Comparison of ENCODE assay signal across 1 cellular context in the genomic region with DNA sequence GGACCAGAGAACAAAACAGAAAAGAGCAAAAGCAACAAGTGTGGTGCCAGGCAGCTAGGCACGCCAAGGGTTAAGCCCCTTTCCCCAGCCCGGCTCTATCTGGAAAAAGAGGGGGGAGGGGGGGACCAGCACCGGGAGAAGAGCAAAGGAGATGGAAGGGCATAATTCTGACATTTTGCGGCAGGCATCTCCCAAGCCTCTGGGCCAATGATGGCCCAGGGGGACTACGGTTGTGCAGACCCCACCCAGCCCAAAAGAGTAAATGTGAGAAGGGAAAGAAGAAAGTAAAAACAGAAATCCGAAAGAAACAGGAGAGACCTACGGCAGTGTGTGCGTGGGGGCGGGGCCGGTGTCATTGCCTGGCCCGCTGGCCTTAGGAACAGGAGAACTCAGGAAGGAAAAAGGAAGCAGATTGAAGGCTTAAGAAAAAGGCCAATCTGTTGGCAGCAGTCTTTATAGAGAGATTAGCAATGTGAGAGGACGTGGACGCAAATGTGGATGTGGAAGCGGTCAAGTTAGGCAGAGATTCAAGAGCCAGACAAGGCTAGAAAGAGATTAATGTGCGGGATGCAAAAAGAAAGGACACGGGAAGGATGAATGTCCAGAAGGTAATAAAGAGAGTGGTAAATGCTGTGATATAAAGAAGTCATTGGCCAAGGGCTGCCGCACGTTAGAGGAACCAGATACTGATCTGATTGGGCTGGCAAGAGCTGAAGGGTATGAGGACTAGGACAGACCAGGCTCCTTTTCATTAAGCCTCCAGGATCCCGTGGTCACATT.
TF ChIP-seq lines count a peak whose summit lies in the region.

No MANE protein-coding gene starts in this region.

TF ChIP-seq in HepG2, 621 proteins besides CTCF, POLR2A, EP300 and RAD21 (continued from another document and continues in another):
- no peak for TF ChIP-seq MYNN (CRISPR knock-in tag; IDR thresholded peaks at IDR 0.05; ENCODE audit: low read depth)
- TF ChIP-seq ZNF605 (CRISPR knock-in tag; IDR thresholded peaks at IDR 0.05), result no peak
- TF ChIP-seq ZSCAN31 (CRISPR knock-in tag; IDR thresholded peaks at IDR 0.05; ENCODE audit: low read depth), result no peak
- no peak for TF ChIP-seq PHB2 (IDR thresholded peaks at IDR 0.05; ENCODE audit: partially characterized antibody)
- no peak for TF ChIP-seq RFX1 (IDR thresholded peaks at IDR 0.05)
- no peak for TF ChIP-seq XRCC5 (optimal IDR thresholded peaks at IDR 0.05; ENCODE audit: low read length)
- TF ChIP-seq, protein P1, sequence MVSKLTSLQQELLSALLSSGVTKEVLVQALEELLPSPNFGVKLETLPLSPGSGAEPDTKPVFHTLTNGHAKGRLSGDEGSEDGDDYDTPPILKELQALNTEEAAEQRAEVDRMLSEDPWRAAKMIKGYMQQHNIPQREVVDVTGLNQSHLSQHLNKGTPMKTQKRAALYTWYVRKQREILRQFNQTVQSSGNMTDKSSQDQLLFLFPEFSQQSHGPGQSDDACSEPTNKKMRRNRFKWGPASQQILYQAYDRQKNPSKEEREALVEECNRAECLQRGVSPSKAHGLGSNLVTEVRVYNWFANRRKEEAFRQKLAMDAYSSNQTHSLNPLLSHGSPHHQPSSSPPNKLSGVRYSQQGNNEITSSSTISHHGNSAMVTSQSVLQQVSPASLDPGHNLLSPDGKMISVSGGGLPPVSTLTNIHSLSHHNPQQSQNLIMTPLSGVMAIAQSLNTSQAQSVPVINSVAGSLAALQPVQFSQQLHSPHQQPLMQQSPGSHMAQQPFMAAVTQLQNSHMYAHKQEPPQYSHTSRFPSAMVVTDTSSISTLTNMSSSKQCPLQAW (CRISPR knock-in tag; IDR thresholded peaks at IDR 0.05), result 0 out of 2 replicates have a peak, but pooled peaks have one; percentile 52
- peak; percentile 87 for TF ChIP-seq ZNF652 (CRISPR knock-in tag; IDR thresholded peaks at IDR 0.05; ENCODE audit: borderline replicate concordance, low read depth)
- no peak for TF ChIP-seq ZNF136 (CRISPR knock-in tag; IDR thresholded peaks at IDR 0.05; ENCODE audit: low read depth)
- TF ChIP-seq PAWR (CRISPR knock-in tag; IDR thresholded peaks at IDR 0.05; ENCODE audit: borderline replicate concordance), result no peak
- TF ChIP-seq SP5 (CRISPR knock-in tag; IDR thresholded peaks at IDR 0.05; ENCODE audit: borderline replicate concordance, low read depth), result no peak
- no peak for TF ChIP-seq SMAD9 (CRISPR knock-in tag; IDR thresholded peaks at IDR 0.05)
- TF ChIP-seq, protein P2, sequence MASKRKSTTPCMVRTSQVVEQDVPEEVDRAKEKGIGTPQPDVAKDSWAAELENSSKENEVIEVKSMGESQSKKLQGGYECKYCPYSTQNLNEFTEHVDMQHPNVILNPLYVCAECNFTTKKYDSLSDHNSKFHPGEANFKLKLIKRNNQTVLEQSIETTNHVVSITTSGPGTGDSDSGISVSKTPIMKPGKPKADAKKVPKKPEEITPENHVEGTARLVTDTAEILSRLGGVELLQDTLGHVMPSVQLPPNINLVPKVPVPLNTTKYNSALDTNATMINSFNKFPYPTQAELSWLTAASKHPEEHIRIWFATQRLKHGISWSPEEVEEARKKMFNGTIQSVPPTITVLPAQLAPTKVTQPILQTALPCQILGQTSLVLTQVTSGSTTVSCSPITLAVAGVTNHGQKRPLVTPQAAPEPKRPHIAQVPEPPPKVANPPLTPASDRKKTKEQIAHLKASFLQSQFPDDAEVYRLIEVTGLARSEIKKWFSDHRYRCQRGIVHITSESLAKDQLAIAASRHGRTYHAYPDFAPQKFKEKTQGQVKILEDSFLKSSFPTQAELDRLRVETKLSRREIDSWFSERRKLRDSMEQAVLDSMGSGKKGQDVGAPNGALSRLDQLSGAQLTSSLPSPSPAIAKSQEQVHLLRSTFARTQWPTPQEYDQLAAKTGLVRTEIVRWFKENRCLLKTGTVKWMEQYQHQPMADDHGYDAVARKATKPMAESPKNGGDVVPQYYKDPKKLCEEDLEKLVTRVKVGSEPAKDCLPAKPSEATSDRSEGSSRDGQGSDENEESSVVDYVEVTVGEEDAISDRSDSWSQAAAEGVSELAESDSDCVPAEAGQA (IDR thresholded peaks at IDR 0.05; ENCODE audit: low read depth), result no peak
- TF ChIP-seq, protein P2 (CRISPR knock-in tag; IDR thresholded peaks at IDR 0.05; ENCODE audit: borderline replicate concordance), result no peak
- TF ChIP-seq NFKBIZ (CRISPR knock-in tag; IDR thresholded peaks at IDR 0.05), result no peak
- no peak for TF ChIP-seq MEF2D (CRISPR knock-in tag; IDR thresholded peaks at IDR 0.05)
- no peak for TF ChIP-seq ZNF343 (CRISPR knock-in tag; IDR thresholded peaks at IDR 0.05)
- no peak for TF ChIP-seq JUN (CRISPR knock-in tag; IDR thresholded peaks at IDR 0.05)
- TF ChIP-seq RBM39 (IDR thresholded peaks at IDR 0.05; ENCODE audit: low read depth, low read length, poor library complexity, severe bottlenecking), result no peak
- TF ChIP-seq EEA1 (CRISPR knock-in tag; IDR thresholded peaks at IDR 0.05; ENCODE audit: borderline replicate concordance), result 0 out of 2 replicates have a peak, but pooled peaks have one; percentile 28
- TF ChIP-seq, protein P3, sequence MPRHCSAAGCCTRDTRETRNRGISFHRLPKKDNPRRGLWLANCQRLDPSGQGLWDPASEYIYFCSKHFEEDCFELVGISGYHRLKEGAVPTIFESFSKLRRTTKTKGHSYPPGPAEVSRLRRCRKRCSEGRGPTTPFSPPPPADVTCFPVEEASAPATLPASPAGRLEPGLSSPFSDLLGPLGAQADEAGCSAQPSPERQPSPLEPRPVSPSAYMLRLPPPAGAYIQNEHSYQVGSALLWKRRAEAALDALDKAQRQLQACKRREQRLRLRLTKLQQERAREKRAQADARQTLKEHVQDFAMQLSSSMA (CRISPR knock-in tag; IDR thresholded peaks at IDR 0.05), result no peak
- TF ChIP-seq KDM1A (CRISPR knock-in tag; IDR thresholded peaks at IDR 0.05), result no peak
- TF ChIP-seq, protein P4, sequence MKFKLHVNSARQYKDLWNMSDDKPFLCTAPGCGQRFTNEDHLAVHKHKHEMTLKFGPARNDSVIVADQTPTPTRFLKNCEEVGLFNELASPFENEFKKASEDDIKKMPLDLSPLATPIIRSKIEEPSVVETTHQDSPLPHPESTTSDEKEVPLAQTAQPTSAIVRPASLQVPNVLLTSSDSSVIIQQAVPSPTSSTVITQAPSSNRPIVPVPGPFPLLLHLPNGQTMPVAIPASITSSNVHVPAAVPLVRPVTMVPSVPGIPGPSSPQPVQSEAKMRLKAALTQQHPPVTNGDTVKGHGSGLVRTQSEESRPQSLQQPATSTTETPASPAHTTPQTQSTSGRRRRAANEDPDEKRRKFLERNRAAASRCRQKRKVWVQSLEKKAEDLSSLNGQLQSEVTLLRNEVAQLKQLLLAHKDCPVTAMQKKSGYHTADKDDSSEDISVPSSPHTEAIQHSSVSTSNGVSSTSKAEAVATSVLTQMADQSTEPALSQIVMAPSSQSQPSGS (CRISPR knock-in tag; IDR thresholded peaks at IDR 0.05), result no peak
- TF ChIP-seq HIVEP1 (CRISPR knock-in tag; IDR thresholded peaks at IDR 0.05), result peak; percentile 13; the same call in 1 of the 2 replicates
- no peak for TF ChIP-seq ZNF180 (CRISPR knock-in tag; IDR thresholded peaks at IDR 0.05; ENCODE audit: borderline replicate concordance, low read depth)
- TF ChIP-seq ARNT2 (CRISPR knock-in tag; IDR thresholded peaks at IDR 0.05; ENCODE audit: low read depth), result 0 out of 2 replicates have a peak, but pooled peaks have one; percentile 4
- TF ChIP-seq FOSL1 (CRISPR knock-in tag; IDR thresholded peaks at IDR 0.05; ENCODE audit: borderline replicate concordance), result no peak
- TF ChIP-seq, protein P5, sequence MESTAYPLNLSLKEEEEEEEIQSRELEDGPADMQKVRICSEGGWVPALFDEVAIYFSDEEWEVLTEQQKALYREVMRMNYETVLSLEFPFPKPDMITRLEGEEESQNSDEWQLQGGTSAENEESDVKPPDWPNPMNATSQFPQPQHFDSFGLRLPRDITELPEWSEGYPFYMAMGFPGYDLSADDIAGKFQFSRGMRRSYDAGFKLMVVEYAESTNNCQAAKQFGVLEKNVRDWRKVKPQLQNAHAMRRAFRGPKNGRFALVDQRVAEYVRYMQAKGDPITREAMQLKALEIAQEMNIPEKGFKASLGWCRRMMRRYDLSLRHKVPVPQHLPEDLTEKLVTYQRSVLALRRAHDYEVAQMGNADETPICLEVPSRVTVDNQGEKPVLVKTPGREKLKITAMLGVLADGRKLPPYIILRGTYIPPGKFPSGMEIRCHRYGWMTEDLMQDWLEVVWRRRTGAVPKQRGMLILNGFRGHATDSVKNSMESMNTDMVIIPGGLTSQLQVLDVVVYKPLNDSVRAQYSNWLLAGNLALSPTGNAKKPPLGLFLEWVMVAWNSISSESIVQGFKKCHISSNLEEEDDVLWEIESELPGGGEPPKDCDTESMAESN (CRISPR knock-in tag; conservative IDR thresholded peaks at IDR 0.05), result no peak
- TF ChIP-seq ZNF138 (CRISPR knock-in tag; IDR thresholded peaks at IDR 0.05; ENCODE audit: low read depth), result no peak
- TF ChIP-seq, protein P6, sequence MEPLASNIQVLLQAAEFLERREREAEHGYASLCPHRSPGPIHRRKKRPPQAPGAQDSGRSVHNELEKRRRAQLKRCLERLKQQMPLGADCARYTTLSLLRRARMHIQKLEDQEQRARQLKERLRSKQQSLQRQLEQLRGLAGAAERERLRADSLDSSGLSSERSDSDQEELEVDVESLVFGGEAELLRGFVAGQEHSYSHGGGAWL (CRISPR knock-in tag; IDR thresholded peaks at IDR 0.05), result no peak
- TF ChIP-seq ZNF326 (CRISPR knock-in tag; IDR thresholded peaks at IDR 0.05; ENCODE audit: borderline replicate concordance), result no peak
- TF ChIP-seq ZNF619 (CRISPR knock-in tag; IDR thresholded peaks at IDR 0.05), result peak; percentile 13; the same call in 1 of the 2 replicates
- TF ChIP-seq ZNF747 (CRISPR knock-in tag; IDR thresholded peaks at IDR 0.05; ENCODE audit: borderline replicate concordance), result no peak
- no peak for TF ChIP-seq CC2D1A (CRISPR knock-in tag; IDR thresholded peaks at IDR 0.05)
- TF ChIP-seq, protein P7, sequence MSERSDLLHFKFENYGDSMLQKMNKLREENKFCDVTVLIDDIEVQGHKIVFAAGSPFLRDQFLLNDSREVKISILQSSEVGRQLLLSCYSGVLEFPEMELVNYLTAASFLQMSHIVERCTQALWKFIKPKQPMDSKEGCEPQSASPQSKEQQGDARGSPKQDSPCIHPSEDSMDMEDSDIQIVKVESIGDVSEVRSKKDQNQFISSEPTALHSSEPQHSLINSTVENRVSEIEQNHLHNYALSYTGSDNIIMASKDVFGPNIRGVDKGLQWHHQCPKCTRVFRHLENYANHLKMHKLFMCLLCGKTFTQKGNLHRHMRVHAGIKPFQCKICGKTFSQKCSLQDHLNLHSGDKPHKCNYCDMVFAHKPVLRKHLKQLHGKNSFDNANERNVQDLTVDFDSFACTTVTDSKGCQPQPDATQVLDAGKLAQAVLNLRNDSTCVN (CRISPR knock-in tag; IDR thresholded peaks at IDR 0.05; ENCODE audit: borderline replicate concordance), result no peak
- no peak for TF ChIP-seq CBFB (CRISPR knock-in tag; IDR thresholded peaks at IDR 0.05)
- peak; percentile 84; the same call in 1 of the 2 replicates for TF ChIP-seq ZNF224 (CRISPR knock-in tag; IDR thresholded peaks at IDR 0.05)
- TF ChIP-seq BHLHE40 (IDR thresholded peaks at IDR 0.05; ENCODE audit: low read length), result no peak
- no peak for TF ChIP-seq ZMYM3 (CRISPR knock-in tag; IDR thresholded peaks at IDR 0.05)
- TF ChIP-seq ELF1 (CRISPR knock-in tag; IDR thresholded peaks at IDR 0.05), result no peak
- no peak for TF ChIP-seq ZKSCAN8 (CRISPR knock-in tag; IDR thresholded peaks at IDR 0.05; ENCODE audit: borderline replicate concordance)
- TF ChIP-seq, protein P8, sequence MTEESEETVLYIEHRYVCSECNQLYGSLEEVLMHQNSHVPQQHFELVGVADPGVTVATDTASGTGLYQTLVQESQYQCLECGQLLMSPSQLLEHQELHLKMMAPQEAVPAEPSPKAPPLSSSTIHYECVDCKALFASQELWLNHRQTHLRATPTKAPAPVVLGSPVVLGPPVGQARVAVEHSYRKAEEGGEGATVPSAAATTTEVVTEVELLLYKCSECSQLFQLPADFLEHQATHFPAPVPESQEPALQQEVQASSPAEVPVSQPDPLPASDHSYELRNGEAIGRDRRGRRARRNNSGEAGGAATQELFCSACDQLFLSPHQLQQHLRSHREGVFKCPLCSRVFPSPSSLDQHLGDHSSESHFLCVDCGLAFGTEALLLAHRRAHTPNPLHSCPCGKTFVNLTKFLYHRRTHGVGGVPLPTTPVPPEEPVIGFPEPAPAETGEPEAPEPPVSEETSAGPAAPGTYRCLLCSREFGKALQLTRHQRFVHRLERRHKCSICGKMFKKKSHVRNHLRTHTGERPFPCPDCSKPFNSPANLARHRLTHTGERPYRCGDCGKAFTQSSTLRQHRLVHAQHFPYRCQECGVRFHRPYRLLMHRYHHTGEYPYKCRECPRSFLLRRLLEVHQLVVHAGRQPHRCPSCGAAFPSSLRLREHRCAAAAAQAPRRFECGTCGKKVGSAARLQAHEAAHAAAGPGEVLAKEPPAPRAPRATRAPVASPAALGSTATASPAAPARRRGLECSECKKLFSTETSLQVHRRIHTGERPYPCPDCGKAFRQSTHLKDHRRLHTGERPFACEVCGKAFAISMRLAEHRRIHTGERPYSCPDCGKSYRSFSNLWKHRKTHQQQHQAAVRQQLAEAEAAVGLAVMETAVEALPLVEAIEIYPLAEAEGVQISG (CRISPR knock-in tag; IDR thresholded peaks at IDR 0.05), result no peak
- TF ChIP-seq, protein P9, sequence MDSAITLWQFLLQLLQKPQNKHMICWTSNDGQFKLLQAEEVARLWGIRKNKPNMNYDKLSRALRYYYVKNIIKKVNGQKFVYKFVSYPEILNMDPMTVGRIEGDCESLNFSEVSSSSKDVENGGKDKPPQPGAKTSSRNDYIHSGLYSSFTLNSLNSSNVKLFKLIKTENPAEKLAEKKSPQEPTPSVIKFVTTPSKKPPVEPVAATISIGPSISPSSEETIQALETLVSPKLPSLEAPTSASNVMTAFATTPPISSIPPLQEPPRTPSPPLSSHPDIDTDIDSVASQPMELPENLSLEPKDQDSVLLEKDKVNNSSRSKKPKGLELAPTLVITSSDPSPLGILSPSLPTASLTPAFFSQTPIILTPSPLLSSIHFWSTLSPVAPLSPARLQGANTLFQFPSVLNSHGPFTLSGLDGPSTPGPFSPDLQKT (CRISPR knock-in tag; IDR thresholded peaks at IDR 0.05; ENCODE audit: borderline replicate concordance), result no peak
- TF ChIP-seq SIX1 (CRISPR knock-in tag; IDR thresholded peaks at IDR 0.05; ENCODE audit: borderline replicate concordance), result no peak
- TF ChIP-seq THYN1 (CRISPR knock-in tag; IDR thresholded peaks at IDR 0.05; ENCODE audit: borderline replicate concordance, low read depth), result no peak
- TF ChIP-seq ISX (CRISPR knock-in tag; conservative IDR thresholded peaks at IDR 0.05), result no peak
- no peak for TF ChIP-seq TOPORS (CRISPR knock-in tag; IDR thresholded peaks at IDR 0.05)
- no peak for TF ChIP-seq RFXANK (CRISPR knock-in tag; IDR thresholded peaks at IDR 0.05)
